ENCODE assay signal across 36 cellular contexts in the genomic region with DNA sequence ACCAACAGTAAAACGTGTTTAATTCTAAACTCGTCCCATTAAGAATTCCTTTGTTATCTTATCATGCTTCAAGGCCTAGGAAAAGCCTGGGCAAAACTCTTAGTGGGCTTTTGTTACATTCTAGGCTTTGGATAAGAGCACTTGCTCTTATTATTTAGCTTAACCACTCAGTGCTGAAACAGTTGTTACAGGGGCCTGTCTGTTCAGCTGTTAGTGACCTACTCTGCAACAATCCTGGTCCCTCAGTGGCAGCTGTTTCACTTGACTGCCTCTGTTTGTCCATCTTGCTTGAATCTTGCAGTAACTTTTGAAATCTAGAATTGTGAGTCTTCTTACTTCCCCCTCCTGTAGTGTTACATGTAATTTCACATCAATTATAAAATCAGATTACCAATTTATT.
DNase-seq lines count a peak whose midpoint lies in the region; ATAC-seq, FAIRE-seq and TF ChIP-seq lines count a peak whose summit lies in the region.
"Had no signal": no experiment of that assay in that cellular context is flagged by ENCODE, and none has a peak within 500 bp of the region (broad histone marks: within the 10 kb centered on the region; RNA-seq: fewer than 3 reads in every experiment).

No MANE protein-coding gene starts in this region.

- no peak for TF ChIP-seq POLR2A in GM12891 (IDR thresholded peaks at IDR 0.05; ENCODE audit: low read depth, low read length)

- H3K9me2 ChIP-seq in GM23338 (ENCODE audit: insufficient read depth), result no peaks in the 10 kb centered on the region

- POLR2A ChIA-PET in activated CD8-positive, alpha-beta T cell treated with anti-CD3 and anti-CD28 coated beads for 36 hours (lab: Charles Lee), result no interaction called here

- H3K36me3 Mint-ChIP-seq in GM23338 (ENCODE audit: low read depth) (no peaks in the 10 kb centered on the region), T-helper 17 cell (ENCODE audit: low read depth) (no peaks in the 10 kb centered on the region)
- H3K36me3 Mint-ChIP-seq in activated CD8-positive, alpha-beta T cell treated with anti-CD3 and anti-CD28 coated beads for 36 hours (ENCODE audit: low read depth), result no peaks in the 10 kb centered on the region

- peaks cover 2% of the 10 kb centered on the region; the same call in 1 of the 3 replicates for H3K4me1 Mint-ChIP-seq in GM23338
- H3K4me1 Mint-ChIP-seq in T-helper 17 cell, result peaks cover 11% of the 10 kb centered on the region
- peaks cover 21% of the 10 kb centered on the region for H3K4me1 Mint-ChIP-seq in activated CD8-positive, alpha-beta T cell treated with anti-CD3 and anti-CD28 coated beads for 36 hours (ENCODE audit: low read depth)

- no peaks in the 10 kb centered on the region for H3K9me3 Mint-ChIP-seq in GM23338
- H3K9me3 Mint-ChIP-seq in activated CD8-positive, alpha-beta T cell treated with anti-CD3 and anti-CD28 coated beads for 36 hours, result no peaks in the 10 kb centered on the region
- H3K9me3 Mint-ChIP-seq: activated naive CD8-positive, alpha-beta T cell treated with anti-CD3 and anti-CD28 coated beads for 36 hours had no signal

- no peaks in the 10 kb centered on the region for H3K79me2 ChIP-seq in GM23338 (replicated peaks; ENCODE audit: insufficient read depth)

- FAIRE-seq in GM12891 (lab: Jason Lieb, UNC), result peak; percentile 85

- TF ChIP-seq CTCF in GM23338 (conservative IDR thresholded peaks at IDR 0.05; ENCODE audit: low read depth in 2 of 2), result no peak
- no peak for TF ChIP-seq CTCF in neutrophil (IDR thresholded peaks at IDR 0.05)
- no peak for TF ChIP-seq CTCF in activated CD8-positive, alpha-beta T cell treated with anti-CD3 and anti-CD28 coated beads for 36 hours (IDR thresholded peaks at IDR 0.05)

- H4K20me1 ChIP-seq in GM23338 (replicated peaks; ENCODE audit: insufficient read depth), result no peaks in the 10 kb centered on the region
- H4K20me1 ChIP-seq: BLaER1 had no signal

- intact Hi-C loops in activated CD8-positive, alpha-beta T cell treated with anti-CD3 and anti-CD28 coated beads for 36 hours (cut with micrococcal nuclease), result no loop called here

- H3K27me3 ChIP-seq in GM23338 (ENCODE audit: insufficient read depth), result no peaks in the 10 kb centered on the region
- no peaks in the 10 kb centered on the region for H3K27me3 ChIP-seq in neutrophil
- H3K27me3 ChIP-seq: BLaER1, breast epithelium, colonic mucosa, SJSA1, spleen, stomach, uterus had no signal

- ATAC-seq in GM23338 (no peak), T-helper 17 cell (no peak), HG03378 (IDR thresholded peaks at IDR 0.05; ENCODE audit: unreplicated experiment) (no peak)
- ATAC-seq in activated CD8-positive, alpha-beta T cell treated with anti-CD3 and anti-CD28 coated beads for 36 hours, result no peak
- ATAC-seq: left lobe of liver, right cardiac atrium had no signal

- H3F3A ChIP-seq in GM23338 (replicated peaks; ENCODE audit: low read depth), result no peaks in the 10 kb centered on the region

- no peak overlapping the region for H3K4me2 ChIP-seq in GM23338
- H3K4me2 ChIP-seq: BLaER1 had no signal

- no peak for DNase-seq in GM12891 (ENCODE audit: insufficient read length, low spot score)
- no peak for DNase-seq in GM23338 (ENCODE audit: low spot score)
- DNase-seq in T-helper 17 cell, result no peak
- no peak for DNase-seq in activated CD8-positive, alpha-beta T cell treated with anti-CD3 and anti-CD28 coated beads for 36 hours
- no peak for DNase-seq in EL
- DNase-seq: activated CD4-positive, alpha-beta T cell treated with anti-CD3 and anti-CD28 coated beads for 48 hours; activated CD8-positive, alpha-beta memory T cell treated with anti-CD3 and anti-CD28 coated beads for 24 hours; activated effector memory CD4-positive, alpha-beta T cell treated with Interleukin-2 at 50 U/mL for 16 hours; activated naive CD8-positive, alpha-beta T cell treated with anti-CD3 and anti-CD28 coated beads for 36 hours; activated T-cell treated with anti-CD3 and anti-CD28 coated beads for 4 hours; anterior cingulate cortex; colonic mucosa; DMS153; effector memory CD4-positive, alpha-beta T cell; H7; IMR-90; MV-4-11; NCI-H1436 treated with DMSO at 0.1 percent for 48 hours; NCI-H2081 treated with DMSO at 0.1 percent for 48 hours; NCI-H345; NCI-H774; right cardiac atrium; RPMI8226; spleen; stimulated activated CD4-positive, alpha-beta T cell treated with anti-CD3 and anti-CD28 coated beads, Interleukin-2, amount 100 ng/mL, for 24 hours; stomach; T1000; uterus; WERI-Rb-1 had no signal

- CTCF ChIA-PET in activated CD8-positive, alpha-beta T cell treated with anti-CD3 and anti-CD28 coated beads for 36 hours (lab: Charles Lee), result no interaction called here

- H3K4me3 Mint-ChIP-seq in GM23338 (no peak overlapping the region), T-helper 17 cell (peak overlapping the region; percentile 9)
- H3K4me3 Mint-ChIP-seq in activated CD8-positive, alpha-beta T cell treated with anti-CD3 and anti-CD28 coated beads for 36 hours, result no peak overlapping the region
- H3K4me3 Mint-ChIP-seq: activated naive CD8-positive, alpha-beta T cell treated with anti-CD3 and anti-CD28 coated beads for 36 hours had no signal

- peak overlapping the region; percentile 10; the same call in 1 of the 2 replicates for H2AFZ ChIP-seq in GM23338

- H3K36me3 ChIP-seq in GM23338 (ENCODE audit: insufficient read depth), result no peaks in the 10 kb centered on the region
- H3K36me3 ChIP-seq in neutrophil, result no peaks in the 10 kb centered on the region
- H3K36me3 ChIP-seq: BLaER1, breast epithelium, colonic mucosa, SJSA1, spleen, stomach, uterus, WERI-Rb-1 had no signal

- no peak overlapping the region for H3K27ac Mint-ChIP-seq in GM23338
- H3K27ac Mint-ChIP-seq in T-helper 17 cell, result no peak overlapping the region
- H3K27ac Mint-ChIP-seq in activated CD8-positive, alpha-beta T cell treated with anti-CD3 and anti-CD28 coated beads for 36 hours, result no peak overlapping the region
- H3K27ac Mint-ChIP-seq: activated naive CD8-positive, alpha-beta T cell treated with anti-CD3 and anti-CD28 coated beads for 36 hours had no signal

- no peak overlapping the region for H3K27ac ChIP-seq in GM23338 (ENCODE audit: low read depth)
- H3K27ac ChIP-seq in neutrophil, result peak overlapping the region; percentile 57
- H3K27ac ChIP-seq: BLaER1, breast epithelium, colonic mucosa, epithelial cell of prostate, SJSA1, stomach, uterus, WERI-Rb-1 had no signal

- H3K4me1 ChIP-seq in GM23338 (ENCODE audit: insufficient read depth) (no peaks in the 10 kb centered on the region), neutrophil (ENCODE audit: control insufficient read depth in 1 of 2, insufficient read depth in 1 of 2, low read depth in 1 of 2, low read length in 1 of 2) (peaks cover 0 to 20% of the 10 kb centered on the region in 2 experiments)
- H3K4me1 ChIP-seq: BLaER1, breast epithelium, colonic mucosa, SJSA1, uterus had no signal

- H3K27me3 Mint-ChIP-seq in GM23338 (ENCODE audit: insufficient read depth, low read depth, poor library complexity) (peaks cover 2% of the 10 kb centered on the region), T-helper 17 cell (no peaks in the 10 kb centered on the region)
- no peaks in the 10 kb centered on the region for H3K27me3 Mint-ChIP-seq in activated CD8-positive, alpha-beta T cell treated with anti-CD3 and anti-CD28 coated beads for 36 hours
- H3K27me3 Mint-ChIP-seq: activated naive CD8-positive, alpha-beta T cell treated with anti-CD3 and anti-CD28 coated beads for 36 hours had no signal

- H3K4me3 ChIP-seq in GM23338, result no peak overlapping the region
- H3K4me3 ChIP-seq in neutrophil (ENCODE audit: low read depth in 1 of 2, low read length in 1 of 2), result no peak overlapping the region
- H3K4me3 ChIP-seq: BLaER1, breast epithelium, colonic mucosa, SJSA1, spleen, stomach, uterus had no signal

- H3K9me3 ChIP-seq in T-helper 17 cell (ENCODE audit: control insufficient read depth, low read length, poor library complexity, severe bottlenecking) (no peaks in the 10 kb centered on the region), neutrophil (no peaks in the 10 kb centered on the region)
- H3K9me3 ChIP-seq: BLaER1, breast epithelium, colonic mucosa, SJSA1, spleen, stomach, uterus had no signal

TF ChIP-seq in GM12891, 5 proteins besides CTCF, POLR2A, EP300 and RAD21:
- TF ChIP-seq POU2F2 (IDR thresholded peaks at IDR 0.05; ENCODE audit: low read depth, low read length) (no peak), TAF1 (IDR thresholded peaks at IDR 0.05; ENCODE audit: low read depth, low read length) (no peak), POLR2AphosphoS5 (IDR thresholded peaks at IDR 0.05; ENCODE audit: low read depth, low read length) (no peak), SPI1 (IDR thresholded peaks at IDR 0.05; ENCODE audit: low read depth, low read length) (no peak), PAX5 (IDR thresholded peaks at IDR 0.05; ENCODE audit: insufficient read depth, low read length, severe bottlenecking) (no peak)

TF ChIP-seq in GM23338, 12 proteins besides CTCF, POLR2A, EP300 and RAD21 (continues in another document):
- TF ChIP-seq NANOG (IDR thresholded peaks at IDR 0.05; ENCODE audit: borderline replicate concordance), result no peak
- TF ChIP-seq, protein P1, sequence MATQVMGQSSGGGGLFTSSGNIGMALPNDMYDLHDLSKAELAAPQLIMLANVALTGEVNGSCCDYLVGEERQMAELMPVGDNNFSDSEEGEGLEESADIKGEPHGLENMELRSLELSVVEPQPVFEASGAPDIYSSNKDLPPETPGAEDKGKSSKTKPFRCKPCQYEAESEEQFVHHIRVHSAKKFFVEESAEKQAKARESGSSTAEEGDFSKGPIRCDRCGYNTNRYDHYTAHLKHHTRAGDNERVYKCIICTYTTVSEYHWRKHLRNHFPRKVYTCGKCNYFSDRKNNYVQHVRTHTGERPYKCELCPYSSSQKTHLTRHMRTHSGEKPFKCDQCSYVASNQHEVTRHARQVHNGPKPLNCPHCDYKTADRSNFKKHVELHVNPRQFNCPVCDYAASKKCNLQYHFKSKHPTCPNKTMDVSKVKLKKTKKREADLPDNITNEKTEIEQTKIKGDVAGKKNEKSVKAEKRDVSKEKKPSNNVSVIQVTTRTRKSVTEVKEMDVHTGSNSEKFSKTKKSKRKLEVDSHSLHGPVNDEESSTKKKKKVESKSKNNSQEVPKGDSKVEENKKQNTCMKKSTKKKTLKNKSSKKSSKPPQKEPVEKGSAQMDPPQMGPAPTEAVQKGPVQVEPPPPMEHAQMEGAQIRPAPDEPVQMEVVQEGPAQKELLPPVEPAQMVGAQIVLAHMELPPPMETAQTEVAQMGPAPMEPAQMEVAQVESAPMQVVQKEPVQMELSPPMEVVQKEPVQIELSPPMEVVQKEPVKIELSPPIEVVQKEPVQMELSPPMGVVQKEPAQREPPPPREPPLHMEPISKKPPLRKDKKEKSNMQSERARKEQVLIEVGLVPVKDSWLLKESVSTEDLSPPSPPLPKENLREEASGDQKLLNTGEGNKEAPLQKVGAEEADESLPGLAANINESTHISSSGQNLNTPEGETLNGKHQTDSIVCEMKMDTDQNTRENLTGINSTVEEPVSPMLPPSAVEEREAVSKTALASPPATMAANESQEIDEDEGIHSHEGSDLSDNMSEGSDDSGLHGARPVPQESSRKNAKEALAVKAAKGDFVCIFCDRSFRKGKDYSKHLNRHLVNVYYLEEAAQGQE (IDR thresholded peaks at IDR 0.05; ENCODE audit: unreplicated experiment), result no peak
- TF ChIP-seq STAT1 (IDR thresholded peaks at IDR 0.05; ENCODE audit: unreplicated experiment), result no peak
